ENCODE assay signal across 8 cellular contexts in genomic region chr11:14499178-14499559, GRCh38. TPM values are rescaled to one million over a fixed set of nuclear protein-coding genes. Genes with fewer than 3 reads are reported as not detected.
DNase-seq lines count a peak whose midpoint lies in the region; ATAC-seq and TF ChIP-seq lines count a peak whose summit lies in the region.

No MANE protein-coding gene starts in this region.

- H3K27ac ChIP-seq in right atrium auricular region: peak overlapping the region; percentile 82 to 95
- H3K27ac ChIP-seq in sigmoid colon: peak overlapping the region; percentile 91 to 93 (median 92)

- no peak for ATAC-seq in GM18873 (IDR thresholded peaks at IDR 0.05; ENCODE audit: low FRiP score, unreplicated experiment)

- H3K4me1 ChIP-seq in NT2/D1 (ENCODE audit: insufficient read depth, insufficient read length) (no peaks in the 10 kb centered on the region), right atrium auricular region (peaks cover 0 to 30% of the 10 kb centered on the region in 2 donors), sigmoid colon (peaks cover 0 to 30% (median 16%) of the 10 kb centered on the region in 4 donors)

- peak overlapping the region; percentile 94 for H3K9ac ChIP-seq in NT2/D1 (ENCODE audit: insufficient read length, low read depth)

- no peaks in the 10 kb centered on the region for H3K9me3 Mint-ChIP-seq in activated naive CD8-positive, alpha-beta T cell (ENCODE audit: low read depth)

- H3K4me3 ChIP-seq in GM06990 (replicated peaks; ENCODE audit: low read depth, low read length) (peak overlapping the region; percentile 98), HFF-Myc (replicated peaks; ENCODE audit: low read depth, low read length) (peak overlapping the region; percentile 98), NT2/D1 (ENCODE audit: insufficient read length, low read depth) (peak overlapping the region; percentile 78), right atrium auricular region (peak overlapping the region; percentile 68 to 88), sigmoid colon (peak overlapping the region; percentile 84 to 94 (median 91))

- H3K36me3 ChIP-seq in GM06990 (ENCODE audit: control insufficient read depth, insufficient read depth, low read length) (peaks cover 2% of the 10 kb centered on the region), NT2/D1 (ENCODE audit: insufficient read depth, insufficient read length, low read length) (peaks cover 48% of the 10 kb centered on the region), right atrium auricular region (peaks cover 39% of the 10 kb centered on the region), sigmoid colon (peaks cover 0 to 43% (median 13%) of the 10 kb centered on the region in 4 donors)

- H3K4me1 Mint-ChIP-seq in activated naive CD8-positive, alpha-beta T cell (ENCODE audit: low read depth): peaks cover 54% of the 10 kb centered on the region

- intact Hi-C loops in sigmoid colon (cut with DNase I): no loop called here

- no peaks in the 10 kb centered on the region for H3K27me3 Mint-ChIP-seq in activated naive CD8-positive, alpha-beta T cell

- no peak for TF ChIP-seq CTCF in GM06990 (IDR thresholded peaks at IDR 0.05; ENCODE audit: insufficient read depth, low read length, poor library complexity, severe bottlenecking)
- TF ChIP-seq CTCF in HFF-Myc (IDR thresholded peaks at IDR 0.05; ENCODE audit: low read depth, low read length, missing control alignments): no peak
- no peak for TF ChIP-seq CTCF in right atrium auricular region (IDR thresholded peaks at IDR 0.05)
- TF ChIP-seq CTCF in sigmoid colon (IDR thresholded peaks at IDR 0.05): no peak

- WGBS in sigmoid colon, 2 donors: 1% methylated on average over 19 of the region's 19 CpGs

- DNase-seq in GM06990 (ENCODE audit: extremely low read depth, insufficient read length): no peak
- DNase-seq in HFF-Myc (ENCODE audit: extremely low read depth, low read depth): no peak
- DNase-seq in NT2/D1 (ENCODE audit: low read depth, low spot score): no peak
- no peak for DNase-seq in right atrium auricular region (ENCODE audit: low spot score)
- DNase-seq in sigmoid colon: peak; percentile 73
- no peak for DNase-seq in NCI-H1436 treated with DMSO at 0.1 percent for 48 hours (lab: John Stamatoyannopoulos, UW)

- peak overlapping the region; percentile 98 for H3K27ac Mint-ChIP-seq in activated naive CD8-positive, alpha-beta T cell

- TF ChIP-seq EP300 in sigmoid colon (IDR thresholded peaks at IDR 0.05): no peak

- no peak for TF ChIP-seq POLR2A in sigmoid colon (IDR thresholded peaks at IDR 0.05)

- H3K9me3 ChIP-seq in NT2/D1 (ENCODE audit: insufficient read depth, low read length): no peaks in the 10 kb centered on the region
- no peaks in the 10 kb centered on the region for H3K9me3 ChIP-seq in right atrium auricular region
- H3K9me3 ChIP-seq in sigmoid colon: no peaks in the 10 kb centered on the region

- H3K27me3 ChIP-seq in GM06990 (replicated peaks; ENCODE audit: control insufficient read depth, insufficient read depth, low read length): no peaks in the 10 kb centered on the region
- H3K27me3 ChIP-seq in NT2/D1 (ENCODE audit: insufficient read depth, insufficient read length): no peaks in the 10 kb centered on the region
- H3K27me3 ChIP-seq in right atrium auricular region: no peaks in the 10 kb centered on the region
- no peaks in the 10 kb centered on the region for H3K27me3 ChIP-seq in sigmoid colon

- peak overlapping the region; percentile 99 for H3K4me3 Mint-ChIP-seq in activated naive CD8-positive, alpha-beta T cell

- H3K36me3 Mint-ChIP-seq in activated naive CD8-positive, alpha-beta T cell: peaks cover 12% of the 10 kb centered on the region

RNA-seq across cellular contexts. Expression of gene COPB1, which starts 0.4 kb away (rescaled TPM):
- total RNA-seq in right atrium auricular region: 10 to 100 TPM; 61.0 to 61.3 TPM
- total RNA-seq in sigmoid colon: 100 to 1,000 TPM in 1 of 4 donors, 10 to 100 TPM in 3; 70.2 to 103 (median 76.3) TPM
- polyA plus RNA-seq in sigmoid colon: 10 to 100 TPM; 54.6 to 65.5 (median 57.7) TPM

RNA-seq across cellular contexts. Expression of gene PSMA1, which starts 21.0 kb away (rescaled TPM):
- total RNA-seq in right atrium auricular region (100 to 1,000 TPM in 1 of 2 donors, 10 to 100 TPM in 1; 96.0 to 104 TPM), sigmoid colon (100 to 1,000 TPM; 109 to 137 (median 123) TPM)
- 100 to 1,000 TPM; 137 to 170 (median 145) TPM for polyA plus RNA-seq in sigmoid colon
